19 cellular contexts compared by ENCODE assay signal in genomic region chr11:43010042-43010441, GRCh38.
DNase-seq lines count a peak whose midpoint lies in the region; ATAC-seq lines count a peak whose summit lies in the region.
"Had no signal": no experiment of that assay in that cellular context is flagged by ENCODE, and none has a peak within 500 bp of the region (broad histone marks: within the 10 kb centered on the region; RNA-seq: fewer than 3 reads in every experiment).

No MANE protein-coding gene starts in this region.

- H3K79me2 ChIP-seq in mesendoderm (ENCODE audit: control insufficient read depth, insufficient read depth, low read length), result no peaks in the 10 kb centered on the region

- H4K5ac ChIP-seq in mesendoderm (ENCODE audit: low read length), result no peak overlapping the region

- H3K4me1 ChIP-seq in BLaER1 (peaks cover 23% of the 10 kb centered on the region), mesendoderm (ENCODE audit: control insufficient read depth, low read depth, low read length) (no peaks in the 10 kb centered on the region)
- H3K4me1 ChIP-seq: Peyer's patch had no signal

- H4K8ac ChIP-seq in mesendoderm (ENCODE audit: low read depth, low read length), result no peak overlapping the region

- H3K9me3 ChIP-seq in BLaER1, result peaks cover 12% of the 10 kb centered on the region
- H3K9me3 ChIP-seq: MG63, Peyer's patch had no signal

- no peak overlapping the region for H2BK15ac ChIP-seq in mesendoderm (replicated peaks; ENCODE audit: low read depth)

- no CpG with 5 or more reads among the region's 4 CpGs for WGBS in mesendoderm (ENCODE audit: extremely low coverage, insufficient coverage, low lambda C conversion rate)

- in situ Hi-C loops in KBM-7 (cut with MboI; ENCODE audit: low pct_unique_long_range_greater_than_20kb, low sequenced_read_pairs), result no loop called here

- peak; percentile 27 for DNase-seq in KBM-7
- peak; percentile 7 for DNase-seq in SKM-1 (lab: John Stamatoyannopoulos, UW; ENCODE audit: unreplicated experiment)
- peak; percentile 31 for DNase-seq in mesendoderm
- DNase-seq in occipital lobe (lab: John Stamatoyannopoulos, UW), result no peak
- no peak for DNase-seq in H7
- DNase-seq: ACHN; CD4-positive, alpha-beta T cell; DMS153; MG63; NCI-H1105 treated with DMSO at 0.1 percent for 48 hours; NCI-H1694 treated with DMSO at 0.1 percent for 48 hours; NCI-H2227 treated with DMSO at 0.1 percent for 48 hours; NCI-H510A treated with DMSO at 0.1 percent for 48 hours; NCI-H774; Peyer's patch had no signal

- no peak for ATAC-seq in HG02759 (IDR thresholded peaks at IDR 0.05; ENCODE audit: unreplicated experiment)
- ATAC-seq: GM23338 had no signal

- H3K27ac ChIP-seq in BLaER1, result peak overlapping the region; percentile 79
- H3K27ac ChIP-seq in mesendoderm (ENCODE audit: low read depth, low read length), result no peak overlapping the region
- H3K27ac ChIP-seq: KMS-11, Peyer's patch had no signal

- H4K20me1 ChIP-seq in BLaER1, result no peaks in the 10 kb centered on the region

- no peak overlapping the region for H3K4ac ChIP-seq in mesendoderm (ENCODE audit: low read depth, low read length)

- no peaks in the 10 kb centered on the region for H3K36me3 ChIP-seq in BLaER1
- no peaks in the 10 kb centered on the region for H3K36me3 ChIP-seq in mesendoderm (ENCODE audit: control insufficient read depth, insufficient read depth, low read length)
- H3K36me3 ChIP-seq in H7 (replicated peaks; ENCODE audit: control insufficient read depth, insufficient read depth, low read length), result no peaks in the 10 kb centered on the region
- H3K36me3 ChIP-seq: MG63, Peyer's patch had no signal

- no peak overlapping the region for H2AK5ac ChIP-seq in mesendoderm (ENCODE audit: low read length)

- H3K18ac ChIP-seq in mesendoderm (ENCODE audit: low read length), result no peak overlapping the region

- H3K4me3 ChIP-seq in BLaER1, result peak overlapping the region; percentile 36; the same call in 1 of the 2 replicates
- H3K4me3 ChIP-seq in mesendoderm (ENCODE audit: low read length), result no peak overlapping the region
- no peak overlapping the region for H3K4me3 ChIP-seq in H7 (ENCODE audit: insufficient read depth, low read depth, low read length)
- H3K4me3 ChIP-seq: GM23338, MG63, Peyer's patch had no signal

- no peak overlapping the region for H2BK120ac ChIP-seq in mesendoderm (ENCODE audit: low read depth, low read length)

- H2BK5ac ChIP-seq in mesendoderm (ENCODE audit: low read length), result no peak overlapping the region

- no peak overlapping the region for H3K23ac ChIP-seq in mesendoderm (ENCODE audit: low read length)

- no peak overlapping the region for H3K56ac ChIP-seq in mesendoderm (ENCODE audit: low read length)

- H3K9ac ChIP-seq in BLaER1 (no peak overlapping the region), mesendoderm (ENCODE audit: low read length) (no peak overlapping the region)
- H3K9ac ChIP-seq: KMS-11 had no signal

- H3K4me2 ChIP-seq in BLaER1 (peak overlapping the region; percentile 67), mesendoderm (ENCODE audit: low read length) (no peak overlapping the region)
- H3K4me2 ChIP-seq: GM23338, KMS-11 had no signal

- no peaks in the 10 kb centered on the region for H3K79me1 ChIP-seq in mesendoderm (ENCODE audit: low read length)

- no peaks in the 10 kb centered on the region for H3K27me3 ChIP-seq in BLaER1
- H3K27me3 ChIP-seq in mesendoderm (ENCODE audit: insufficient read depth, low read length, poor library complexity), result no peaks in the 10 kb centered on the region
- no peaks in the 10 kb centered on the region for H3K27me3 ChIP-seq in H7 (ENCODE audit: control insufficient read depth, insufficient read depth, low read length)
- H3K27me3 ChIP-seq: Peyer's patch had no signal

Comparison
In these comparisons a context has a peak if more than half of its experiments do, and no peak if none do; other contexts are left out.
1. DNase-seq: peak in KBM-7 (single experiment), SKM-1 (single experiment) and mesendoderm (single experiment); none in occipital lobe (single experiment) and H7 (single experiment).